ENCODE assay signal across 9 cellular contexts in genomic region chr19:41325640-41325946, GRCh38. TPM values are rescaled to one million over a fixed set of nuclear protein-coding genes. Genes with fewer than 3 reads are reported as not detected.
A peak's percentile ranks its signal among the peaks of the same experiment; 100 is the strongest.
DNase-seq lines count a peak whose midpoint lies in the region; ATAC-seq, FAIRE-seq and TF ChIP-seq lines count a peak whose summit lies in the region.
"Had no signal": no experiment of that assay in that cellular context is flagged by ENCODE, and none has a peak within 500 bp of the region (broad histone marks: within the 10 kb centered on the region; RNA-seq: fewer than 3 reads in every experiment).

No MANE protein-coding gene starts in this region.

- peak overlapping the region; percentile 89 for H3K14ac ChIP-seq in trophoblast cell (ENCODE audit: low read length)

- peak overlapping the region; percentile 95 for H3K18ac ChIP-seq in trophoblast cell (ENCODE audit: low read length)

- H2AFZ ChIP-seq in trophoblast cell (ENCODE audit: insufficient read depth, low read length, poor library complexity), result peak overlapping the region; percentile 67

- H3K4ac ChIP-seq in trophoblast cell (ENCODE audit: low read depth, low read length), result peak overlapping the region; percentile 81

- no peak overlapping the region for H3K27ac Mint-ChIP-seq in CD4-positive, CD25-positive, alpha-beta regulatory T cell
- H3K27ac Mint-ChIP-seq in T-helper 17 cell, result peak overlapping the region; percentile 89

- H4K12ac ChIP-seq in trophoblast cell (ENCODE audit: low read depth, low read length), result no peak overlapping the region

- H3K79me1 ChIP-seq in trophoblast cell (ENCODE audit: low read length), result peaks cover 59% of the 10 kb centered on the region

- peak overlapping the region; percentile 95 for H4K91ac ChIP-seq in trophoblast cell (ENCODE audit: low read depth, low read length)

- no peak overlapping the region for H3K9ac ChIP-seq in trophoblast cell (ENCODE audit: low read length)

- no peaks in the 10 kb centered on the region for H3K9me3 Mint-ChIP-seq in CD4-positive, CD25-positive, alpha-beta regulatory T cell

- peak overlapping the region; percentile 87 for H2BK120ac ChIP-seq in trophoblast cell (ENCODE audit: insufficient read depth, low read length, poor library complexity)

- no peak for FAIRE-seq in GM19239 (lab: Jason Lieb, UNC)

- H3K36me3 ChIP-seq in CD4-positive, CD25-positive, alpha-beta regulatory T cell (ENCODE audit: control insufficient read depth, insufficient read depth, low read length), result peaks cover 33% of the 10 kb centered on the region
- H3K36me3 ChIP-seq in trophoblast cell (ENCODE audit: control insufficient read depth in 1 of 2, insufficient read depth in 2 of 2, low read length in 2 of 2), result peaks cover 36 to 37% of the 10 kb centered on the region in 2 experiments

- H3K4me1 Mint-ChIP-seq in CD4-positive, CD25-positive, alpha-beta regulatory T cell, result peaks cover 18 to 56% (median 41%) of the 10 kb centered on the region in 4 donors
- H3K4me1 Mint-ChIP-seq in T-helper 17 cell, result peaks cover 51% of the 10 kb centered on the region

- no peak for TF ChIP-seq CTCF in fibroblast of the aortic adventitia (IDR thresholded peaks at IDR 0.05; ENCODE audit: insufficient read depth, low read length)

- no peak for DNase-seq in CD4-positive, CD25-positive, alpha-beta regulatory T cell
- DNase-seq in T-helper 17 cell (no peak), fibroblast of the aortic adventitia (ENCODE audit: low read depth) (no peak), trophoblast cell (no peak), GM19239 (ENCODE audit: insufficient read length, low spot score) (no peak), NCI-H526 (lab: John Stamatoyannopoulos, UW) (no peak), Kasumi-1 (lab: John Stamatoyannopoulos, UW) (no peak)
- DNase-seq: GF-D8 had no signal

- H2BK5ac ChIP-seq in trophoblast cell (ENCODE audit: low read depth, low read length, poor library complexity), result peak overlapping the region; percentile 93

- peak overlapping the region; percentile 86 for H4K8ac ChIP-seq in trophoblast cell (ENCODE audit: low read depth, low read length)

- peaks cover 17% of the 10 kb centered on the region for H3K79me2 ChIP-seq in trophoblast cell (ENCODE audit: control insufficient read depth, insufficient read depth, low read length, poor library complexity)

- no peaks in the 10 kb centered on the region for H3K9me3 ChIP-seq in CD4-positive, CD25-positive, alpha-beta regulatory T cell (ENCODE audit: control insufficient read depth in 2 of 2, low read length in 2 of 2)
- H3K9me3 ChIP-seq in T-helper 17 cell (ENCODE audit: control insufficient read depth, low read length, poor library complexity, severe bottlenecking) (no peaks in the 10 kb centered on the region), trophoblast cell (ENCODE audit: insufficient read depth, low read depth, low read length) (no peaks in the 10 kb centered on the region)

- H3K4me3 ChIP-seq in CD4-positive, CD25-positive, alpha-beta regulatory T cell (ENCODE audit: low read depth, low read length), result no peak overlapping the region
- H3K4me3 ChIP-seq in fibroblast of the aortic adventitia (ENCODE audit: low read depth, low read length) (peak overlapping the region; percentile 45), trophoblast cell (ENCODE audit: low read depth, low read length) (no peak overlapping the region)

- peaks cover 12% of the 10 kb centered on the region for H3K36me3 Mint-ChIP-seq in CD4-positive, CD25-positive, alpha-beta regulatory T cell
- peaks cover 18% of the 10 kb centered on the region for H3K36me3 Mint-ChIP-seq in T-helper 17 cell (ENCODE audit: low read depth)

- no peaks in the 10 kb centered on the region for H3K27me3 ChIP-seq in CD4-positive, CD25-positive, alpha-beta regulatory T cell (ENCODE audit: control insufficient read depth, insufficient read depth, low read length)
- H3K27me3 ChIP-seq in trophoblast cell (ENCODE audit: insufficient read depth, low read length), result no peaks in the 10 kb centered on the region

- H3K27me3 Mint-ChIP-seq in CD4-positive, CD25-positive, alpha-beta regulatory T cell, result no peaks in the 10 kb centered on the region
- H3K27me3 Mint-ChIP-seq in T-helper 17 cell, result no peaks in the 10 kb centered on the region

- peaks cover 45% of the 10 kb centered on the region for H3K4me1 ChIP-seq in CD4-positive, CD25-positive, alpha-beta regulatory T cell (ENCODE audit: control insufficient read depth, insufficient read depth, low read length, poor library complexity, severe bottlenecking)
- H3K4me1 ChIP-seq in trophoblast cell (ENCODE audit: control insufficient read depth in 1 of 2, insufficient read depth in 2 of 2, low read length in 2 of 2), result peaks cover 60 to 70% of the 10 kb centered on the region in 2 experiments

- H3K4me2 ChIP-seq in trophoblast cell (ENCODE audit: low read length), result peak overlapping the region; percentile 64

- WGBS in trophoblast cell (ENCODE audit: extremely low coverage, insufficient coverage, insufficient read length), result no CpG with 5 or more reads among the region's 10 CpGs

- no peak overlapping the region for H3K23ac ChIP-seq in trophoblast cell (ENCODE audit: low read length)

- peak overlapping the region; percentile 61 for H2AK5ac ChIP-seq in trophoblast cell (ENCODE audit: low read length)

- H2BK12ac ChIP-seq in trophoblast cell (ENCODE audit: low read length), result peak overlapping the region; percentile 74

- H3K4me3 Mint-ChIP-seq in CD4-positive, CD25-positive, alpha-beta regulatory T cell, result no peak overlapping the region
- H3K4me3 Mint-ChIP-seq in T-helper 17 cell, result no peak overlapping the region

- peak overlapping the region; percentile 85 for H3K27ac ChIP-seq in CD4-positive, CD25-positive, alpha-beta regulatory T cell (ENCODE audit: insufficient read depth, low read length, poor library complexity, severe bottlenecking)
- H3K27ac ChIP-seq in trophoblast cell (ENCODE audit: low read depth, low read length), result peak overlapping the region; percentile 99

- no peak for ATAC-seq in CD4-positive, CD25-positive, alpha-beta regulatory T cell (ENCODE audit: low read depth in 2 of 2)
- no peak for ATAC-seq in T-helper 17 cell
- no peak for ATAC-seq in HG02571 (IDR thresholded peaks at IDR 0.05; ENCODE audit: unreplicated experiment)

RNA-seq across cellular contexts. Expression of gene CCDC97, which starts 15.6 kb away (rescaled TPM):
- total RNA-seq in CD4-positive, CD25-positive, alpha-beta regulatory T cell, result 43.7 TPM
- polyA plus RNA-seq in CD4-positive, CD25-positive, alpha-beta regulatory T cell, result 10 to 100 TPM; 17.7 to 21.8 (median 19.6) TPM
- total RNA-seq in T-helper 17 cell (10 to 100 TPM; 34.7 to 35.4 TPM), fibroblast of the aortic adventitia (ENCODE audit: low replicate concordance) (7.9 and 11.4 TPM in 2 replicates)
- 24.7 and 26.3 TPM in 2 replicates for polyA plus RNA-seq in trophoblast cell (2013)

RNA-seq across cellular contexts. Expression of gene TGFB1, which starts 28.1 kb away (rescaled TPM):
- 414 TPM for total RNA-seq in CD4-positive, CD25-positive, alpha-beta regulatory T cell
- 10 to 100 TPM; 31.6 to 51.8 (median 46.9) TPM for polyA plus RNA-seq in CD4-positive, CD25-positive, alpha-beta regulatory T cell
- total RNA-seq in T-helper 17 cell (100 to 1,000 TPM; 408 to 431 TPM), fibroblast of the aortic adventitia (ENCODE audit: low replicate concordance) (18.7 and 19.8 TPM in 2 replicates)
- polyA plus RNA-seq in trophoblast cell (2013), result 140 and 142 TPM in 2 replicates

RNA-seq across cellular contexts. Expression of gene B9D2, which starts 38.4 kb away (rescaled TPM):
- total RNA-seq in CD4-positive, CD25-positive, alpha-beta regulatory T cell, result 22.3 TPM
- polyA plus RNA-seq in CD4-positive, CD25-positive, alpha-beta regulatory T cell, result 10 to 100 TPM; 23.9 to 28.4 (median 24.3) TPM
- total RNA-seq in T-helper 17 cell (10 to 100 TPM; 37.1 to 41.4 TPM), fibroblast of the aortic adventitia (ENCODE audit: low replicate concordance) (0.25 and 4.5 TPM in 2 replicates)
- 3.2 TPM in 2 replicates for polyA plus RNA-seq in trophoblast cell (2013)

RNA-seq across cellular contexts. Expression of gene TMEM91, which starts 50.7 kb away (rescaled TPM):
- total RNA-seq in CD4-positive, CD25-positive, alpha-beta regulatory T cell, result 12.4 TPM
- polyA plus RNA-seq in CD4-positive, CD25-positive, alpha-beta regulatory T cell, result 1 to 10 TPM; 2.0 to 7.5 (median 4.0) TPM
- total RNA-seq in T-helper 17 cell, result 10 to 100 TPM in 1 of 2 donors, 1 to 10 TPM in 1; 6.9 to 35.0 TPM
- total RNA-seq in fibroblast of the aortic adventitia (ENCODE audit: low replicate concordance), result 4.7 and 5.6 TPM in 2 replicates
- 2.8 and 3.3 TPM in 2 replicates for polyA plus RNA-seq in trophoblast cell (2013)

Comparison
In these comparisons a context has a peak if more than half of its experiments do, and no peak if none do; other contexts are left out.
1. RNA of gene TGFB1, which starts 28.1 kb away (total RNA-seq): 408 to 431 TPM in T-helper 17 cell and 414 TPM in CD4-positive, CD25-positive, alpha-beta regulatory T cell (single experiment); 18.7 to 19.8 TPM in fibroblast of the aortic adventitia; every median in the first group is over 10 times any median in the second.